Comparison of ENCODE assay signal across 1 cellular context in the genomic region with DNA sequence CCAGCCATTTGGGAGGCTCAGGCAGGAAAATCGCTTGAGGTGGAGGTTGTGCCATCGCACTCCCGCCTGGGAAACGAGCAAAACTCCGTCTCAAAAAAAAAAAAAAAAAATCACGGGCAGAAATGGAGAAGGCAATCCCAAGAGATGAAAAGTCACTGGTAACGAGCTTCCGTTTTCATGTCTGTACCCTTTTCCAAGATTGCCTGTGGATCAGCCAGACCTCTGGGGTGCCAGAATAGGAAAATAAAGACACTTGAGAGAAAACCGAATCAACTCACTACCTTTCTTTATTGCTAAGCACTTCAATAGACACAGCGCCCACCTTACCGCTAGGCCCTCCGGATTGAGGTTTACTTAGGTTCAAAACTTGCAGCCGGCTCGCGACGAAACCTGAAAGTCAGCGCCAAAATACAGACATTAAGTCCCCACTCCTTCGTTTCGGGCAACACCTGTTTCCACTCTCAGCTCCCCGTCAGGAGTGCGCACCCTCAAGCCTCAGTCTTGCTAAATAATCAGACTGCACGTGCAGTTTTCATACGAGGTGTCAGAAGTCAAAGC.
TF ChIP-seq lines count a peak whose summit lies in the region.

No MANE protein-coding gene starts in this region.

TF ChIP-seq in K562, 482 proteins besides CTCF, POLR2A, EP300 and RAD21 (continues in another document):
- TF ChIP-seq, protein P1, sequence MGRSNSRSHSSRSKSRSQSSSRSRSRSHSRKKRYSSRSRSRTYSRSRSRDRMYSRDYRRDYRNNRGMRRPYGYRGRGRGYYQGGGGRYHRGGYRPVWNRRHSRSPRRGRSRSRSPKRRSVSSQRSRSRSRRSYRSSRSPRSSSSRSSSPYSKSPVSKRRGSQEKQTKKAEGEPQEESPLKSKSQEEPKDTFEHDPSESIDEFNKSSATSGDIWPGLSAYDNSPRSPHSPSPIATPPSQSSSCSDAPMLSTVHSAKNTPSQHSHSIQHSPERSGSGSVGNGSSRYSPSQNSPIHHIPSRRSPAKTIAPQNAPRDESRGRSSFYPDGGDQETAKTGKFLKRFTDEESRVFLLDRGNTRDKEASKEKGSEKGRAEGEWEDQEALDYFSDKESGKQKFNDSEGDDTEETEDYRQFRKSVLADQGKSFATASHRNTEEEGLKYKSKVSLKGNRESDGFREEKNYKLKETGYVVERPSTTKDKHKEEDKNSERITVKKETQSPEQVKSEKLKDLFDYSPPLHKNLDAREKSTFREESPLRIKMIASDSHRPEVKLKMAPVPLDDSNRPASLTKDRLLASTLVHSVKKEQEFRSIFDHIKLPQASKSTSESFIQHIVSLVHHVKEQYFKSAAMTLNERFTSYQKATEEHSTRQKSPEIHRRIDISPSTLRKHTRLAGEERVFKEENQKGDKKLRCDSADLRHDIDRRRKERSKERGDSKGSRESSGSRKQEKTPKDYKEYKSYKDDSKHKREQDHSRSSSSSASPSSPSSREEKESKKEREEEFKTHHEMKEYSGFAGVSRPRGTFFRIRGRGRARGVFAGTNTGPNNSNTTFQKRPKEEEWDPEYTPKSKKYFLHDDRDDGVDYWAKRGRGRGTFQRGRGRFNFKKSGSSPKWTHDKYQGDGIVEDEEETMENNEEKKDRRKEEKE (IDR thresholded peaks at IDR 0.05; ENCODE audit: borderline replicate concordance in 1 of 2, control insufficient read depth in 1 of 2, low read depth in 2 of 2, low read length in 1 of 2) = no peak
- TF ChIP-seq THRAP3 (IDR thresholded peaks at IDR 0.05; ENCODE audit: borderline replicate concordance) = 0 out of 2 replicates have a peak, but pooled peaks have one; percentile 88
- TF ChIP-seq NFYB (IDR thresholded peaks at IDR 0.05; ENCODE audit: extremely low read depth, insufficient read length) = no peak
- TF ChIP-seq, protein P2, sequence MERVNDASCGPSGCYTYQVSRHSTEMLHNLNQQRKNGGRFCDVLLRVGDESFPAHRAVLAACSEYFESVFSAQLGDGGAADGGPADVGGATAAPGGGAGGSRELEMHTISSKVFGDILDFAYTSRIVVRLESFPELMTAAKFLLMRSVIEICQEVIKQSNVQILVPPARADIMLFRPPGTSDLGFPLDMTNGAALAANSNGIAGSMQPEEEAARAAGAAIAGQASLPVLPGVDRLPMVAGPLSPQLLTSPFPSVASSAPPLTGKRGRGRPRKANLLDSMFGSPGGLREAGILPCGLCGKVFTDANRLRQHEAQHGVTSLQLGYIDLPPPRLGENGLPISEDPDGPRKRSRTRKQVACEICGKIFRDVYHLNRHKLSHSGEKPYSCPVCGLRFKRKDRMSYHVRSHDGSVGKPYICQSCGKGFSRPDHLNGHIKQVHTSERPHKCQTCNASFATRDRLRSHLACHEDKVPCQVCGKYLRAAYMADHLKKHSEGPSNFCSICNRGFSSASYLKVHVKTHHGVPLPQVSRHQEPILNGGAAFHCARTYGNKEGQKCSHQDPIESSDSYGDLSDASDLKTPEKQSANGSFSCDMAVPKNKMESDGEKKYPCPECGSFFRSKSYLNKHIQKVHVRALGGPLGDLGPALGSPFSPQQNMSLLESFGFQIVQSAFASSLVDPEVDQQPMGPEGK (CRISPR knock-in tag; IDR thresholded peaks at IDR 0.05; ENCODE audit: borderline replicate concordance) = no peak
- TF ChIP-seq TCF7L2 (IDR thresholded peaks at IDR 0.05; ENCODE audit: low read depth, low read length) = no peak
- TF ChIP-seq, protein P3, sequence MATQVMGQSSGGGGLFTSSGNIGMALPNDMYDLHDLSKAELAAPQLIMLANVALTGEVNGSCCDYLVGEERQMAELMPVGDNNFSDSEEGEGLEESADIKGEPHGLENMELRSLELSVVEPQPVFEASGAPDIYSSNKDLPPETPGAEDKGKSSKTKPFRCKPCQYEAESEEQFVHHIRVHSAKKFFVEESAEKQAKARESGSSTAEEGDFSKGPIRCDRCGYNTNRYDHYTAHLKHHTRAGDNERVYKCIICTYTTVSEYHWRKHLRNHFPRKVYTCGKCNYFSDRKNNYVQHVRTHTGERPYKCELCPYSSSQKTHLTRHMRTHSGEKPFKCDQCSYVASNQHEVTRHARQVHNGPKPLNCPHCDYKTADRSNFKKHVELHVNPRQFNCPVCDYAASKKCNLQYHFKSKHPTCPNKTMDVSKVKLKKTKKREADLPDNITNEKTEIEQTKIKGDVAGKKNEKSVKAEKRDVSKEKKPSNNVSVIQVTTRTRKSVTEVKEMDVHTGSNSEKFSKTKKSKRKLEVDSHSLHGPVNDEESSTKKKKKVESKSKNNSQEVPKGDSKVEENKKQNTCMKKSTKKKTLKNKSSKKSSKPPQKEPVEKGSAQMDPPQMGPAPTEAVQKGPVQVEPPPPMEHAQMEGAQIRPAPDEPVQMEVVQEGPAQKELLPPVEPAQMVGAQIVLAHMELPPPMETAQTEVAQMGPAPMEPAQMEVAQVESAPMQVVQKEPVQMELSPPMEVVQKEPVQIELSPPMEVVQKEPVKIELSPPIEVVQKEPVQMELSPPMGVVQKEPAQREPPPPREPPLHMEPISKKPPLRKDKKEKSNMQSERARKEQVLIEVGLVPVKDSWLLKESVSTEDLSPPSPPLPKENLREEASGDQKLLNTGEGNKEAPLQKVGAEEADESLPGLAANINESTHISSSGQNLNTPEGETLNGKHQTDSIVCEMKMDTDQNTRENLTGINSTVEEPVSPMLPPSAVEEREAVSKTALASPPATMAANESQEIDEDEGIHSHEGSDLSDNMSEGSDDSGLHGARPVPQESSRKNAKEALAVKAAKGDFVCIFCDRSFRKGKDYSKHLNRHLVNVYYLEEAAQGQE (CRISPR knock-in tag; IDR thresholded peaks at IDR 0.05; ENCODE audit: low read depth) = no peak
- no peak for TF ChIP-seq ZFP30 (CRISPR knock-in tag; IDR thresholded peaks at IDR 0.05; ENCODE audit: borderline replicate concordance)
- TF ChIP-seq RB1 (IDR thresholded peaks at IDR 0.05; ENCODE audit: low read depth) = 0 out of 2 replicates have a peak, but pooled peaks have one; percentile 2
- no peak for TF ChIP-seq ZBED1 (IDR thresholded peaks at IDR 0.05)
- TF ChIP-seq ZNF253 (CRISPR knock-in tag; conservative IDR thresholded peaks at IDR 0.05) = no peak; the same call in 1 of the 2 replicates
- no peak for TF ChIP-seq ZNF354B (CRISPR knock-in tag; IDR thresholded peaks at IDR 0.05)
- peak; percentile 45; the same call in 1 of the 2 replicates for TF ChIP-seq HMG20B (CRISPR knock-in tag; IDR thresholded peaks at IDR 0.05)
- TF ChIP-seq ERF (CRISPR knock-in tag; IDR thresholded peaks at IDR 0.05) = peak; percentile 67; the same call in 1 of the 2 replicates
- no peak for TF ChIP-seq TSC22D4 (tag; IDR thresholded peaks at IDR 0.05)
- TF ChIP-seq, protein P4, sequence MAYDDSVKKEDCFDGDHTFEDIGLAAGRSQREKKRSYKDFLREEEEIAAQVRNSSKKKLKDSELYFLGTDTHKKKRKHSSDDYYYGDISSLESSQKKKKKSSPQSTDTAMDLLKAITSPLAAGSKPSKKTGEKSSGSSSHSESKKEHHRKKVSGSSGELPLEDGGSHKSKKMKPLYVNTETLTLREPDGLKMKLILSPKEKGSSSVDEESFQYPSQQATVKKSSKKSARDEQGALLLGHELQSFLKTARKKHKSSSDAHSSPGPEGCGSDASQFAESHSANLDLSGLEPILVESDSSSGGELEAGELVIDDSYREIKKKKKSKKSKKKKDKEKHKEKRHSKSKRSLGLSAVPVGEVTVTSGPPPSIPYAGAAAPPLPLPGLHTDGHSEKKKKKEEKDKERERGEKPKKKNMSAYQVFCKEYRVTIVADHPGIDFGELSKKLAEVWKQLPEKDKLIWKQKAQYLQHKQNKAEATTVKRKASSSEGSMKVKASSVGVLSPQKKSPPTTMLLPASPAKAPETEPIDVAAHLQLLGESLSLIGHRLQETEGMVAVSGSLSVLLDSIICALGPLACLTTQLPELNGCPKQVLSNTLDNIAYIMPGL (CRISPR knock-in tag; IDR thresholded peaks at IDR 0.05) = no peak; the same call in 1 of the 2 replicates
- TF ChIP-seq STAG1 (CRISPR knock-in tag; IDR thresholded peaks at IDR 0.05; ENCODE audit: borderline replicate concordance) = no peak
- TF ChIP-seq FOXP1 (CRISPR knock-in tag; IDR thresholded peaks at IDR 0.05) = 0 out of 2 replicates have a peak, but pooled peaks have one; percentile 34
- TF ChIP-seq, protein P5, sequence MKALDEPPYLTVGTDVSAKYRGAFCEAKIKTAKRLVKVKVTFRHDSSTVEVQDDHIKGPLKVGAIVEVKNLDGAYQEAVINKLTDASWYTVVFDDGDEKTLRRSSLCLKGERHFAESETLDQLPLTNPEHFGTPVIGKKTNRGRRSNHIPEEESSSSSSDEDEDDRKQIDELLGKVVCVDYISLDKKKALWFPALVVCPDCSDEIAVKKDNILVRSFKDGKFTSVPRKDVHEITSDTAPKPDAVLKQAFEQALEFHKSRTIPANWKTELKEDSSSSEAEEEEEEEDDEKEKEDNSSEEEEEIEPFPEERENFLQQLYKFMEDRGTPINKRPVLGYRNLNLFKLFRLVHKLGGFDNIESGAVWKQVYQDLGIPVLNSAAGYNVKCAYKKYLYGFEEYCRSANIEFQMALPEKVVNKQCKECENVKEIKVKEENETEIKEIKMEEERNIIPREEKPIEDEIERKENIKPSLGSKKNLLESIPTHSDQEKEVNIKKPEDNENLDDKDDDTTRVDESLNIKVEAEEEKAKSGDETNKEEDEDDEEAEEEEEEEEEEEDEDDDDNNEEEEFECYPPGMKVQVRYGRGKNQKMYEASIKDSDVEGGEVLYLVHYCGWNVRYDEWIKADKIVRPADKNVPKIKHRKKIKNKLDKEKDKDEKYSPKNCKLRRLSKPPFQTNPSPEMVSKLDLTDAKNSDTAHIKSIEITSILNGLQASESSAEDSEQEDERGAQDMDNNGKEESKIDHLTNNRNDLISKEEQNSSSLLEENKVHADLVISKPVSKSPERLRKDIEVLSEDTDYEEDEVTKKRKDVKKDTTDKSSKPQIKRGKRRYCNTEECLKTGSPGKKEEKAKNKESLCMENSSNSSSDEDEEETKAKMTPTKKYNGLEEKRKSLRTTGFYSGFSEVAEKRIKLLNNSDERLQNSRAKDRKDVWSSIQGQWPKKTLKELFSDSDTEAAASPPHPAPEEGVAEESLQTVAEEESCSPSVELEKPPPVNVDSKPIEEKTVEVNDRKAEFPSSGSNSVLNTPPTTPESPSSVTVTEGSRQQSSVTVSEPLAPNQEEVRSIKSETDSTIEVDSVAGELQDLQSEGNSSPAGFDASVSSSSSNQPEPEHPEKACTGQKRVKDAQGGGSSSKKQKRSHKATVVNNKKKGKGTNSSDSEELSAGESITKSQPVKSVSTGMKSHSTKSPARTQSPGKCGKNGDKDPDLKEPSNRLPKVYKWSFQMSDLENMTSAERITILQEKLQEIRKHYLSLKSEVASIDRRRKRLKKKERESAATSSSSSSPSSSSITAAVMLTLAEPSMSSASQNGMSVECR (CRISPR knock-in tag; IDR thresholded peaks at IDR 0.05) = peak; percentile 82; the same call in 1 of the 2 replicates
- TF ChIP-seq JUNB (CRISPR knock-in tag; conservative IDR thresholded peaks at IDR 0.05) = no peak
- 0 out of 2 replicates have a peak, but pooled peaks have one; percentile 43 for TF ChIP-seq SREBF2 (CRISPR knock-in tag; IDR thresholded peaks at IDR 0.05)
- 0 out of 2 replicates have a peak, but pooled peaks have one; percentile 11 for TF ChIP-seq ZNF3 (CRISPR knock-in tag; IDR thresholded peaks at IDR 0.05)
- no peak for TF ChIP-seq SMAD3 (CRISPR knock-in tag; conservative IDR thresholded peaks at IDR 0.05)
- TF ChIP-seq, protein P6, sequence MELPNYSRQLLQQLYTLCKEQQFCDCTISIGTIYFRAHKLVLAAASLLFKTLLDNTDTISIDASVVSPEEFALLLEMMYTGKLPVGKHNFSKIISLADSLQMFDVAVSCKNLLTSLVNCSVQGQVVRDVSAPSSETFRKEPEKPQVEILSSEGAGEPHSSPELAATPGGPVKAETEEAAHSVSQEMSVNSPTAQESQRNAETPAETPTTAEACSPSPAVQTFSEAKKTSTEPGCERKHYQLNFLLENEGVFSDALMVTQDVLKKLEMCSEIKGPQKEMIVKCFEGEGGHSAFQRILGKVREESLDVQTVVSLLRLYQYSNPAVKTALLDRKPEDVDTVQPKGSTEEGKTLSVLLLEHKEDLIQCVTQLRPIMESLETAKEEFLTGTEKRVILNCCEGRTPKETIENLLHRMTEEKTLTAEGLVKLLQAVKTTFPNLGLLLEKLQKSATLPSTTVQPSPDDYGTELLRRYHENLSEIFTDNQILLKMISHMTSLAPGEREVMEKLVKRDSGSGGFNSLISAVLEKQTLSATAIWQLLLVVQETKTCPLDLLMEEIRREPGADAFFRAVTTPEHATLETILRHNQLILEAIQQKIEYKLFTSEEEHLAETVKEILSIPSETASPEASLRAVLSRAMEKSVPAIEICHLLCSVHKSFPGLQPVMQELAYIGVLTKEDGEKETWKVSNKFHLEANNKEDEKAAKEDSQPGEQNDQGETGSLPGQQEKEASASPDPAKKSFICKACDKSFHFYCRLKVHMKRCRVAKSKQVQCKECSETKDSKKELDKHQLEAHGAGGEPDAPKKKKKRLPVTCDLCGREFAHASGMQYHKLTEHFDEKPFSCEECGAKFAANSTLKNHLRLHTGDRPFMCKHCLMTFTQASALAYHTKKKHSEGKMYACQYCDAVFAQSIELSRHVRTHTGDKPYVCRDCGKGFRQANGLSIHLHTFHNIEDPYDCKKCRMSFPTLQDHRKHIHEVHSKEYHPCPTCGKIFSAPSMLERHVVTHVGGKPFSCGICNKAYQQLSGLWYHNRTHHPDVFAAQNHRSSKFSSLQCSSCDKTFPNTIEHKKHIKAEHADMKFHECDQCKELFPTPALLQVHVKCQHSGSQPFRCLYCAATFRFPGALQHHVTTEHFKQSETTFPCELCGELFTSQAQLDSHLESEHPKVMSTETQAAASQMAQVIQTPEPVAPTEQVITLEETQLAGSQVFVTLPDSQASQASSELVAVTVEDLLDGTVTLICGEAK (IDR thresholded peaks at IDR 0.05) = no peak
- TF ChIP-seq, protein P6 (CRISPR knock-in tag; IDR thresholded peaks at IDR 0.05) = peak; percentile 43; the same call in 1 of the 2 replicates
- no peak for TF ChIP-seq PCBP1 (IDR thresholded peaks at IDR 0.05; ENCODE audit: low read depth, low read length, poor library complexity, severe bottlenecking)
- TF ChIP-seq JUN (IDR thresholded peaks at IDR 0.05; ENCODE audit: borderline replicate concordance, low read depth, low read length) = no peak
- 0 out of 2 replicates have a peak, but pooled peaks have one; percentile 51 for TF ChIP-seq JUN (CRISPR knock-in tag; IDR thresholded peaks at IDR 0.05; ENCODE audit: borderline replicate concordance)
